In genomic region chr19:40263440-40264313, GRCh38 we compare ENCODE assay signal across 1 cellular context.
TF ChIP-seq lines count a peak whose summit lies in the region.

No MANE protein-coding gene starts in this region.

TF ChIP-seq in HepG2, 621 proteins besides CTCF, POLR2A, EP300 and RAD21:
- TF ChIP-seq AGO2 (optimal IDR thresholded peaks at IDR 0.05; ENCODE audit: low read depth, low read length): peak; percentile 55
- TF ChIP-seq, protein P1, sequence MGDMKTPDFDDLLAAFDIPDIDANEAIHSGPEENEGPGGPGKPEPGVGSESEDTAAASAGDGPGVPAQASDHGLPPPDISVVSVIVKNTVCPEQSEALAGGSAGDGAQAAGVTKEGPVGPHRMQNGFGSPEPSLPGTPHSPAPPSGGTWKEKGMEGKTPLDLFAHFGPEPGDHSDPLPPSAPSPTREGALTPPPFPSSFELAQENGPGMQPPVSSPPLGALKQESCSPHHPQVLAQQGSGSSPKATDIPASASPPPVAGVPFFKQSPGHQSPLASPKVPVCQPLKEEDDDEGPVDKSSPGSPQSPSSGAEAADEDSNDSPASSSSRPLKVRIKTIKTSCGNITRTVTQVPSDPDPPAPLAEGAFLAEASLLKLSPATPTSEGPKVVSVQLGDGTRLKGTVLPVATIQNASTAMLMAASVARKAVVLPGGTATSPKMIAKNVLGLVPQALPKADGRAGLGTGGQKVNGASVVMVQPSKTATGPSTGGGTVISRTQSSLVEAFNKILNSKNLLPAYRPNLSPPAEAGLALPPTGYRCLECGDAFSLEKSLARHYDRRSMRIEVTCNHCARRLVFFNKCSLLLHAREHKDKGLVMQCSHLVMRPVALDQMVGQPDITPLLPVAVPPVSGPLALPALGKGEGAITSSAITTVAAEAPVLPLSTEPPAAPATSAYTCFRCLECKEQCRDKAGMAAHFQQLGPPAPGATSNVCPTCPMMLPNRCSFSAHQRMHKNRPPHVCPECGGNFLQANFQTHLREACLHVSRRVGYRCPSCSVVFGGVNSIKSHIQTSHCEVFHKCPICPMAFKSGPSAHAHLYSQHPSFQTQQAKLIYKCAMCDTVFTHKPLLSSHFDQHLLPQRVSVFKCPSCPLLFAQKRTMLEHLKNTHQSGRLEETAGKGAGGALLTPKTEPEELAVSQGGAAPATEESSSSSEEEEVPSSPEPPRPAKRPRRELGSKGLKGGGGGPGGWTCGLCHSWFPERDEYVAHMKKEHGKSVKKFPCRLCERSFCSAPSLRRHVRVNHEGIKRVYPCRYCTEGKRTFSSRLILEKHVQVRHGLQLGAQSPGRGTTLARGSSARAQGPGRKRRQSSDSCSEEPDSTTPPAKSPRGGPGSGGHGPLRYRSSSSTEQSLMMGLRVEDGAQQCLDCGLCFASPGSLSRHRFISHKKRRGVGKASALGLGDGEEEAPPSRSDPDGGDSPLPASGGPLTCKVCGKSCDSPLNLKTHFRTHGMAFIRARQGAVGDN (CRISPR knock-in tag; IDR thresholded peaks at IDR 0.05): no peak
